Comparison of ENCODE assay signal across 8 cellular contexts in the genomic region with DNA sequence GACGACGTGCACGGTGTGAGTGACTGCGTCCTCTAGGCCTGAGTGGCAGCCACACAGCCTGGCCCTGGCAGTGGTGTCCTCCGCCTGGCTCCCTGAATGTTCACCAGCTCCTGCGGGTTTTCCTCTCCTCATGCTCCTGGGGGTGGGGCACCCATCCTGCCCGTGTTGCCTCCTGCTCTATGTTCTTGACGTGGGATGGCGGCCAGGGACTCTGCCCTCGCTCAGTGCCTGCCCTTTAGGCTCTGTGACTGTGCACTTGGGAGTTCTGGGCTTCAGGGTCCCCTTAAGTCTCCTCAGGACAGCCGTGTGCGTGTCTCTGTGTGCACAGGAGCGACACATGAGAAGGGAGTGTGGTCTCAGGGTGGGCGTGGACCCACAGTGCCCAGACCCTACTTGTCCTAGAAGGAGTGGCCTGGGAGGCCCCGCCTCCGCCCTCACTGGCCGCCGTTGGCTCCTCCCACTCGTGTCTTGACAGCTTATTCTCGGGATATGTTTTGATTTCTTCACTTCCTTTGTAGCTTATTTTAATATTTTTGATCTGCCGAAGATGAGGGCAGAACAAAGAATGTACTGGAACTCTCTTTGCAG. TPM values are rescaled to one million over a fixed set of nuclear protein-coding genes. Genes with fewer than 3 reads are reported as not detected.
DNase-seq lines count a peak whose midpoint lies in the region; ATAC-seq and TF ChIP-seq lines count a peak whose summit lies in the region.

No MANE protein-coding gene starts in this region.

- H3K36me3 Mint-ChIP-seq in Calu3 (ENCODE audit: insufficient read depth, unreplicated experiment) = peaks cover 56% of the 10 kb centered on the region

- H3K4me1 ChIP-seq in Panc1 (ENCODE audit: control insufficient read depth, insufficient read depth, low read length) (peaks cover 32% of the 10 kb centered on the region), foreskin keratinocyte (peaks cover 8% of the 10 kb centered on the region), neuron (ENCODE audit: insufficient read depth, low read length) (peaks cover 42% of the 10 kb centered on the region), thoracic aorta (ENCODE audit: control insufficient read depth in 1 of 2, low read depth in 2 of 2) (peaks cover 42 to 47% of the 10 kb centered on the region in 2 donors)

- intact Hi-C loops in Calu3 (cut with micrococcal nuclease; ENCODE audit: unreplicated experiment) (no loop called here), Panc1 (cut with micrococcal nuclease; ENCODE audit: unreplicated experiment) (loop anchor here (5.0 kb wide), 1 partner anchor 81 kb away; no protein-coding TSS in a partner anchor)

- peak overlapping the region; percentile 87 for H3K4me3 Mint-ChIP-seq in Calu3 (ENCODE audit: low read depth, unreplicated experiment)

- BruUV-seq in Calu3 (replicated peaks; lab: Mats Ljungman, UMichigan) = no TSS peak
- BruUV-seq in Panc1 (replicated peaks; lab: Mats Ljungman, UMichigan) = no TSS peak

- POLR2A ChIA-PET in Panc1 (lab: Charles Lee) = no interaction called here

- ATAC-seq in Panc1 = peak; percentile 55
- ATAC-seq in foreskin keratinocyte = peak; percentile 15
- ATAC-seq in thoracic aorta (ENCODE audit: insufficient number of reproducible peaks, low FRiP score, low read depth) = peak; percentile 23
- ATAC-seq in HG02571 (IDR thresholded peaks at IDR 0.05; ENCODE audit: unreplicated experiment) = no peak

- H3K9me3 ChIP-seq in Panc1 (ENCODE audit: control insufficient read depth, insufficient read depth, low read depth, low read length) (no peaks in the 10 kb centered on the region), neuron (ENCODE audit: low read length) (no peaks in the 10 kb centered on the region), thoracic aorta (no peaks in the 10 kb centered on the region)

- DNase-seq in Calu3 (peak; percentile 61), Panc1 (ENCODE audit: low read depth, low spot score) (no peak), activated gamma-delta T cell treated with Interleukin-2 at 50 U/mL for 16 hours (peak; percentile 63), foreskin keratinocyte (peak; percentile 49 to 71), thoracic aorta (ENCODE audit: low spot score) (peak; percentile 77), NCI-H1105 treated with DMSO at 0.1 percent for 48 hours (lab: John Stamatoyannopoulos, UW) (no peak)

- in situ Hi-C loops in Panc1 (cut with HindIII; ENCODE audit: low pct_unique_long_range_greater_than_20kb, low sequenced_read_pairs) = no loop called here

- no peaks in the 10 kb centered on the region for H3K9me3 Mint-ChIP-seq in Calu3 (ENCODE audit: low read depth, unreplicated experiment)

- H3K27me3 Mint-ChIP-seq in Calu3 (ENCODE audit: unreplicated experiment) = no peaks in the 10 kb centered on the region

- peak overlapping the region; percentile 40 for H3K27ac Mint-ChIP-seq in Calu3 (ENCODE audit: unreplicated experiment)

- TF ChIP-seq CTCF in Calu3 (IDR thresholded peaks at IDR 0.05; ENCODE audit: unreplicated experiment) = no peak
- no peak for TF ChIP-seq CTCF in Panc1 (IDR thresholded peaks at IDR 0.05)
- TF ChIP-seq CTCF in foreskin keratinocyte (conservative IDR thresholded peaks at IDR 0.05) = no peak
- no peak for TF ChIP-seq CTCF in thoracic aorta (IDR thresholded peaks at IDR 0.05)

- H3K4me3 ChIP-seq in Panc1 (ENCODE audit: low read depth in 2 of 2, low read length in 2 of 2) (peak overlapping the region; percentile 56 to 68), neuron (ENCODE audit: low read length) (peak overlapping the region; percentile 86), thoracic aorta (peak overlapping the region; percentile 84)

- H3K27me3 ChIP-seq in Panc1 (ENCODE audit: control insufficient read depth, insufficient read depth, low read length) (no peaks in the 10 kb centered on the region), foreskin keratinocyte (no peaks in the 10 kb centered on the region), neuron (ENCODE audit: insufficient read depth, low read length) (no peaks in the 10 kb centered on the region), thoracic aorta (replicated peaks; ENCODE audit: insufficient read depth) (no peaks in the 10 kb centered on the region)

- peaks cover 2% of the 10 kb centered on the region; the same call in 1 of the 2 replicates for H3K36me3 ChIP-seq in Panc1 (ENCODE audit: control insufficient read depth, insufficient read depth, low read length)
- H3K36me3 ChIP-seq in neuron (ENCODE audit: insufficient read depth, low read length) = no peaks in the 10 kb centered on the region
- no peaks in the 10 kb centered on the region for H3K36me3 ChIP-seq in thoracic aorta

- H2AFZ ChIP-seq in neuron (ENCODE audit: low read depth, low read length) = no peak overlapping the region

- H3K27ac ChIP-seq in Panc1 (ENCODE audit: low read length) (peak overlapping the region; percentile 85; the same call in 1 of the 2 replicates), foreskin keratinocyte (no peak overlapping the region), thoracic aorta (peak overlapping the region; percentile 88 to 89)

- CTCF ChIA-PET in Calu3 (lab: Charles Lee) (no interaction called here), Panc1 (lab: Charles Lee) (interaction anchor here (1.4 kb wide), 1 partner anchor 37 kb away, joined by 4 read pairs; the partner anchor contains the start of gene FAAP20)

- peaks cover 20% of the 10 kb centered on the region for H3K4me1 Mint-ChIP-seq in Calu3 (ENCODE audit: low read depth, unreplicated experiment)

RNA-seq across cellular contexts. Expression of gene SKI, which starts 3.6 kb away (rescaled TPM):
- total RNA-seq in Calu3 (2022) (32.8 and 33.8 TPM in 2 replicates), Panc1 (2021; ENCODE audit: unreplicated experiment) (63.2 TPM), foreskin keratinocyte (23.8 and 24.6 TPM in 2 replicates), thoracic aorta (100 to 1,000 TPM; 135 to 138 TPM)
- polyA plus RNA-seq in Panc1 (2012; ENCODE audit: insufficient read length) = 35.0 TPM
- 9.3 and 10.7 TPM in 2 replicates for polyA plus RNA-seq in foreskin keratinocyte

RNA-seq across cellular contexts. Expression of gene FAAP20, which starts 37.2 kb away (rescaled TPM):
- total RNA-seq in Calu3 (2022) = 36.3 and 42.9 TPM in 2 replicates
- 177 TPM for total RNA-seq in Panc1 (2021; ENCODE audit: unreplicated experiment)
- 197 TPM for polyA plus RNA-seq in Panc1 (2012; ENCODE audit: insufficient read length)
- total RNA-seq in foreskin keratinocyte = 30.3 and 32.0 TPM in 2 replicates
- polyA plus RNA-seq in foreskin keratinocyte = 82.5 and 103 TPM in 2 replicates
- total RNA-seq in thoracic aorta = 10 to 100 TPM; 29.1 to 52.6 TPM

Comparison
In these comparisons a context has a peak if more than half of its experiments do, and no peak if none do; other contexts are left out.
1. DNase-seq: peak in Calu3 (single experiment), activated gamma-delta T cell treated with Interleukin-2 at 50 U/mL for 16 hours (single experiment), foreskin keratinocyte (2 of 2) and thoracic aorta (single experiment); none in Panc1 (single experiment) and NCI-H1105 treated with DMSO at 0.1 percent for 48 hours (single experiment).
2. Peak in every context shown above with its lines, with median percentiles within 50 percentile points of each other: H3K4me3 ChIP-seq.